In genomic region chr2:11775384-11775783, GRCh38 we compare ENCODE assay signal across 8 cellular contexts. TPM values are rescaled to one million over a fixed set of nuclear protein-coding genes. Genes with fewer than 3 reads are reported as not detected.
DNase-seq lines count a peak whose midpoint lies in the region; ATAC-seq, FAIRE-seq and TF ChIP-seq lines count a peak whose summit lies in the region.

No MANE protein-coding gene starts in this region.

- H3K27ac ChIP-seq in CD8-positive, alpha-beta memory T cell (ENCODE audit: low read depth, low read length) = no peak overlapping the region
- H3K27ac ChIP-seq in astrocyte (ENCODE audit: low read depth, low read length) = peak overlapping the region; percentile 52
- no peak overlapping the region for H3K27ac ChIP-seq in ascending aorta

- peaks cover 39 to 55% (median 55%) of the 10 kb centered on the region in 3 donors for H3K4me1 Mint-ChIP-seq in CD8-positive, alpha-beta memory T cell
- H3K4me1 Mint-ChIP-seq in astrocyte (ENCODE audit: low read depth, unreplicated experiment) (no peaks in the 10 kb centered on the region), type B pancreatic cell (ENCODE audit: unreplicated experiment) (peaks cover 12% of the 10 kb centered on the region)

- DNase-seq in CD8-positive, alpha-beta memory T cell = peak in 2 of 5 donors; percentile 42 to 47
- DNase-seq in astrocyte (ENCODE audit: low read depth) (peak; percentile 39), C1 segment of cervical spinal cord (lab: John Stamatoyannopoulos, UW) (no peak), NCI-H1105 treated with DMSO at 0.1 percent for 48 hours (lab: John Stamatoyannopoulos, UW) (no peak), ascending aorta (ENCODE audit: low spot score in 2 of 2) (no peak), type B pancreatic cell (ENCODE audit: extremely low spot score, unreplicated experiment) (no peak)

- H3K27ac Mint-ChIP-seq in CD8-positive, alpha-beta memory T cell = peak overlapping the region; percentile 3 to 96 (median 94)
- no peak overlapping the region for H3K27ac Mint-ChIP-seq in astrocyte (ENCODE audit: unreplicated experiment)
- H3K27ac Mint-ChIP-seq in type B pancreatic cell = no peak overlapping the region

- peaks cover 4% of the 10 kb centered on the region for H3K79me2 ChIP-seq in astrocyte (ENCODE audit: insufficient read depth, low read length)

- H3K4me3 Mint-ChIP-seq in CD8-positive, alpha-beta memory T cell = peak overlapping the region; percentile 4 to 87 (median 72)
- H3K4me3 Mint-ChIP-seq in astrocyte (ENCODE audit: unreplicated experiment) = no peak overlapping the region
- H3K4me3 Mint-ChIP-seq in type B pancreatic cell = no peak overlapping the region

- ATAC-seq in GM19395 (IDR thresholded peaks at IDR 0.05; ENCODE audit: unreplicated experiment) (peak; percentile 79), HG03342 (IDR thresholded peaks at IDR 0.05; ENCODE audit: unreplicated experiment) (peak; percentile 83)

- no peak overlapping the region for H3K4me3 ChIP-seq in CD8-positive, alpha-beta memory T cell (ENCODE audit: low read length)
- H3K4me3 ChIP-seq in astrocyte (ENCODE audit: insufficient read depth, low read depth, low read length) (peak overlapping the region; percentile 42), ascending aorta (no peak overlapping the region)

- no peaks in the 10 kb centered on the region for H3K27me3 ChIP-seq in CD8-positive, alpha-beta memory T cell (ENCODE audit: insufficient read depth, low read length, poor library complexity, severe bottlenecking)
- H3K27me3 ChIP-seq in astrocyte (ENCODE audit: insufficient read depth, low read length) (no peaks in the 10 kb centered on the region), ascending aorta (no peaks in the 10 kb centered on the region)

- no peaks in the 10 kb centered on the region for H4K20me1 ChIP-seq in astrocyte (ENCODE audit: insufficient read depth, low read length)

- H3K9ac ChIP-seq in astrocyte (ENCODE audit: low read length) = peak overlapping the region; percentile 50

- peak overlapping the region; percentile 82 for H3K4me2 ChIP-seq in astrocyte (ENCODE audit: low read length)

- H2AFZ ChIP-seq in astrocyte (ENCODE audit: low read depth, low read length) = no peak overlapping the region

- TF ChIP-seq CTCF in astrocyte (IDR thresholded peaks at IDR 0.05; ENCODE audit: insufficient read depth, low read depth, low read length) (no peak), ascending aorta (IDR thresholded peaks at IDR 0.05) (no peak), type B pancreatic cell (conservative IDR thresholded peaks at IDR 0.05) (no peak)

- POLR2A ChIA-PET in CD8-positive, alpha-beta memory T cell (lab: Charles Lee) = interaction anchor here (0.7 to 1.5 kb wide), 4 partner anchors 13 to 31 kb away, joined by 4 to 5 read pairs (median 4); partner anchors contain the start of gene LPIN1

- CTCF ChIA-PET in CD8-positive, alpha-beta memory T cell (lab: Charles Lee) = interaction anchor here (0.8 to 2.6 kb wide), 7 partner anchors 11 to 88 kb away, joined by 3 to 8 read pairs (median 4); no protein-coding TSS in a partner anchor

- H3K9me3 Mint-ChIP-seq in CD8-positive, alpha-beta memory T cell = no peaks in the 10 kb centered on the region
- no peaks in the 10 kb centered on the region for H3K9me3 Mint-ChIP-seq in astrocyte (ENCODE audit: unreplicated experiment)
- no peaks in the 10 kb centered on the region for H3K9me3 Mint-ChIP-seq in type B pancreatic cell

- peaks cover 28% of the 10 kb centered on the region for H3K4me1 ChIP-seq in CD8-positive, alpha-beta memory T cell (ENCODE audit: insufficient read depth, low read length)
- peaks cover 10% of the 10 kb centered on the region for H3K4me1 ChIP-seq in astrocyte (ENCODE audit: insufficient read depth, low read length)
- peaks cover 3 to 4% of the 10 kb centered on the region in 2 donors for H3K4me1 ChIP-seq in ascending aorta

- H3K36me3 Mint-ChIP-seq in CD8-positive, alpha-beta memory T cell = peaks cover 4 to 75% (median 14%) of the 10 kb centered on the region in 3 donors
- H3K36me3 Mint-ChIP-seq in astrocyte (ENCODE audit: low read depth, unreplicated experiment) (peaks cover 13% of the 10 kb centered on the region), type B pancreatic cell (peaks cover 35% of the 10 kb centered on the region)

- H3K36me3 ChIP-seq in CD8-positive, alpha-beta memory T cell (ENCODE audit: insufficient read depth, low read length) = peaks cover 40% of the 10 kb centered on the region
- H3K36me3 ChIP-seq in astrocyte (ENCODE audit: insufficient read depth, low read length) (peaks cover 13% of the 10 kb centered on the region), ascending aorta (peaks cover 26 to 51% of the 10 kb centered on the region in 2 donors)

- FAIRE-seq in astrocyte (lab: Jason Lieb, UNC) = peak; percentile 91

- no peaks in the 10 kb centered on the region for H3K27me3 Mint-ChIP-seq in CD8-positive, alpha-beta memory T cell
- H3K27me3 Mint-ChIP-seq in astrocyte (ENCODE audit: low read depth, unreplicated experiment) = no peaks in the 10 kb centered on the region
- no peaks in the 10 kb centered on the region for H3K27me3 Mint-ChIP-seq in type B pancreatic cell

- intact Hi-C loops in ascending aorta (cut with DNase I) = no loop called here

- H3K9me3 ChIP-seq in CD8-positive, alpha-beta memory T cell (ENCODE audit: low read length) = no peaks in the 10 kb centered on the region
- H3K9me3 ChIP-seq in astrocyte (ENCODE audit: insufficient read depth, low read depth, low read length) (no peaks in the 10 kb centered on the region), ascending aorta (no peaks in the 10 kb centered on the region)

RNA-seq across cellular contexts. Expression of gene LPIN1, which starts 29.0 kb away (rescaled TPM):
- 10 to 100 TPM; 34.8 to 37.1 TPM for total RNA-seq in CD8-positive, alpha-beta memory T cell
- 25.7 TPM for polyA plus RNA-seq in CD8-positive, alpha-beta memory T cell
- total RNA-seq in astrocyte (16.1 and 23.4 TPM in 2 replicates), ascending aorta (13.8 TPM), type B pancreatic cell (ENCODE audit: low replicate concordance) (20.1 and 26.8 TPM in 2 replicates)

Comparison
In these comparisons a context has a peak if more than half of its experiments do, and no peak if none do; other contexts are left out.
1. H3K27ac Mint-ChIP-seq: peak in CD8-positive, alpha-beta memory T cell (8 of 8); none in astrocyte (single experiment) and type B pancreatic cell (single experiment).
2. H3K4me3 Mint-ChIP-seq: peak in CD8-positive, alpha-beta memory T cell (7 of 7); none in astrocyte (single experiment) and type B pancreatic cell (single experiment).